ENCODE assay signal across 9 cellular contexts in the genomic region with DNA sequence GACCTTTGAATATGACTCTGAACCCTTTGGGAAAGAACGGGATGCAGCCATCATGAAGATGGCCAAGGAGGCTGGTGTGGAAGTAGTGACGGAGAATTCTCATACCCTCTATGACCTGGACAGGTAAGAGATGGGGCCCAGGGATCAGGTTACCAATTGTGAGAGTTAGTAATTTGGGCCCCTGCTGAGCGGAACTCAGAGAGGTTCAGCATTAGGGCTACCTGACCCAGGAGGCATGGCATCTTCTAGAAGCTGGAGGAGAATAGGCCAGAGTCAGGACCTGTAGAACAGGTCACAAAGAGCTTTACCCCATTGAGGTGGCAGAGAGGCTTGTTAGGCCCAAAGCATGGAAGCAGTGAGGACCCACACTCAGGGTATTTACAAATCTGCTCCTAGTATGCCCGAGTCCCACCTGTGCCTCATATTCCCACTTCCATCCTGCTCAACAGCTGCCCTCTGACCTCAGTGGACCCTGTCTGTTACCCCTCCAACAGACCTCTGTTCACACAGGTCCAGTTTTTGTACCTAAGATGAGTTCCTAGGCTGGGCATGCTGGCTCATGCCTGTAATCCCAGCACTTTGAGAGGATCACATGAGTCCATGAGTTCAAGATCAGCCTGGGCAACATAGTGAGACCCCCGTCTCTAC. TPM values are rescaled to one million over a fixed set of nuclear protein-coding genes. Genes with fewer than 3 reads are reported as not detected.
DNase-seq lines count a peak whose midpoint lies in the region; ATAC-seq and TF ChIP-seq lines count a peak whose summit lies in the region.
"Had no signal": no experiment of that assay in that cellular context is flagged by ENCODE, and none has a peak within 500 bp of the region (broad histone marks: within the 10 kb centered on the region; RNA-seq: fewer than 3 reads in every experiment).

No MANE protein-coding gene starts in this region.

- no peak overlapping the region for H2BK12ac ChIP-seq in H9 (ENCODE audit: insufficient read length, low read depth, low read length)

- H3K23me2 ChIP-seq in H9 (ENCODE audit: insufficient read length, low read depth, low read length, poor library complexity, severe bottlenecking) = no peaks in the 10 kb centered on the region

- no peak overlapping the region for H2AFZ ChIP-seq in H9 (ENCODE audit: low read length)

- no peak overlapping the region for H3K4me2 ChIP-seq in H9 (ENCODE audit: insufficient read depth, insufficient read length, low read length)

- no peak overlapping the region for H2BK5ac ChIP-seq in H9 (ENCODE audit: insufficient read length, low read length)

- peak overlapping the region in 1 of 3 experiments; percentile 20; a peak in 2 of 7 replicates for H3K27ac Mint-ChIP-seq in H9
- H3K27ac Mint-ChIP-seq in activated CD4-positive, alpha-beta T cell treated with anti-CD3 and anti-CD28 coated beads, Interleukin-2, amount 10 ng/mL, durations not matched to agents 24 days and 14 days = no peak overlapping the region

- H3K27ac ChIP-seq in Peyer's patch = peak overlapping the region; percentile 27 to 80 (median 68)
- peak overlapping the region; percentile 49 to 95 (median 87) for H3K27ac ChIP-seq in dorsolateral prefrontal cortex
- peak overlapping the region; percentile 86 for H3K27ac ChIP-seq in muscle layer of duodenum (ENCODE audit: low read length)
- H3K27ac ChIP-seq in substantia nigra (ENCODE audit: low read depth, low read length, poor library complexity, severe bottlenecking) = peak overlapping the region; percentile 58
- H3K27ac ChIP-seq in H9 (ENCODE audit: insufficient read length, low read depth, low read length) = no peak overlapping the region

- H3T11ph ChIP-seq in H9 (ENCODE audit: low read length) = no peak overlapping the region

- H2BK120ac ChIP-seq in H9 (ENCODE audit: low read depth, low read length, poor library complexity, severe bottlenecking) = no peak overlapping the region

- H2AK5ac ChIP-seq in H9 (ENCODE audit: insufficient read length, low read length) = no peak overlapping the region

- H2BK15ac ChIP-seq in H9 (ENCODE audit: low read depth, low read length) = no peak overlapping the region

- H3K56ac ChIP-seq in H9 (ENCODE audit: insufficient read length, low read depth, low read length) = no peak overlapping the region

- no peak for TF ChIP-seq CTCF in Peyer's patch (IDR thresholded peaks at IDR 0.05)
- no peak for TF ChIP-seq CTCF in dorsolateral prefrontal cortex (IDR thresholded peaks at IDR 0.05 in 54 of 56, conservative IDR thresholded peaks at IDR 0.05 in 2 of 56; ENCODE audit: low read depth in 1 of 56, partially characterized antibody in 56 of 56)
- no peak for TF ChIP-seq CTCF in H9 (conservative IDR thresholded peaks at IDR 0.05)

- no peaks in the 10 kb centered on the region for H3K79me1 ChIP-seq in H9 (ENCODE audit: insufficient read depth, low read depth, low read length, poor library complexity, severe bottlenecking)

- H3K18ac ChIP-seq in H9 (ENCODE audit: insufficient read length, low read depth, low read length) = no peak overlapping the region

- peaks cover 8 to 49% (median 48%) of the 10 kb centered on the region in 3 experiments; a peak in 6 of 7 replicates for H3K36me3 Mint-ChIP-seq in H9 (ENCODE audit: insufficient read depth in 1 of 3, low read depth in 3 of 3)
- H3K36me3 Mint-ChIP-seq in activated CD4-positive, alpha-beta T cell treated with anti-CD3 and anti-CD28 coated beads, Interleukin-2, amount 10 ng/mL, durations not matched to agents 24 days and 14 days (ENCODE audit: low read depth) = peaks cover 37% of the 10 kb centered on the region

- H3K9me3 Mint-ChIP-seq in H9 = no peaks in the 10 kb centered on the region
- no peaks in the 10 kb centered on the region for H3K9me3 Mint-ChIP-seq in activated CD4-positive, alpha-beta T cell treated with anti-CD3 and anti-CD28 coated beads, Interleukin-2, amount 10 ng/mL, durations not matched to agents 24 days and 14 days

- no peak overlapping the region for H2BK20ac ChIP-seq in H9 (ENCODE audit: low read depth, low read length, poor library complexity, severe bottlenecking)

- H3K14ac ChIP-seq in H9 (ENCODE audit: insufficient read depth, low read length) = no peak overlapping the region

- H3K27me3 ChIP-seq in Peyer's patch (no peaks in the 10 kb centered on the region), dorsolateral prefrontal cortex (no peaks in the 10 kb centered on the region), muscle layer of duodenum (ENCODE audit: low read depth, low read length) (no peaks in the 10 kb centered on the region), H9 (ENCODE audit: insufficient read depth, low read length) (no peaks in the 10 kb centered on the region)

- WGBS in H9 (ENCODE audit: extremely low coverage, insufficient read length, low lambda C conversion rate) = no CpG with 5 or more reads among the region's 5 CpGs

- H3K4me3 Mint-ChIP-seq in H9 = peak overlapping the region in 1 of 2 experiments; percentile 44; a peak in 2 of 5 replicates
- H3K4me3 Mint-ChIP-seq in activated CD4-positive, alpha-beta T cell treated with anti-CD3 and anti-CD28 coated beads, Interleukin-2, amount 10 ng/mL, durations not matched to agents 24 days and 14 days = no peak overlapping the region

- no peaks in the 10 kb centered on the region; the same call in 1 of the 2 replicates for H3K79me2 ChIP-seq in H9 (ENCODE audit: insufficient read depth, low read length)

- TF ChIP-seq POLR2A in Peyer's patch (IDR thresholded peaks at IDR 0.05) = no peak

- H3K36me3 ChIP-seq in Peyer's patch = peaks cover 0 to 50% (median 0%) of the 10 kb centered on the region in 3 donors
- peaks cover 39 to 42% of the 10 kb centered on the region in 2 donors for H3K36me3 ChIP-seq in muscle layer of duodenum (ENCODE audit: control insufficient read depth in 1 of 2, insufficient read depth in 2 of 2, low read length in 2 of 2)

- peaks cover 21 to 42% of the 10 kb centered on the region in 2 experiments for H3K4me1 Mint-ChIP-seq in H9
- peaks cover under 1% of the 10 kb centered on the region for H3K4me1 Mint-ChIP-seq in activated CD4-positive, alpha-beta T cell treated with anti-CD3 and anti-CD28 coated beads, Interleukin-2, amount 10 ng/mL, durations not matched to agents 24 days and 14 days

- no peak overlapping the region for H4K5ac ChIP-seq in H9 (ENCODE audit: insufficient read length, low read depth, low read length)

- H4K20me1 ChIP-seq in H9 (ENCODE audit: control insufficient read depth, insufficient read depth, insufficient read length) = no peaks in the 10 kb centered on the region

- peaks cover 2 to 58% (median 6%) of the 10 kb centered on the region in 4 donors for H3K4me1 ChIP-seq in Peyer's patch
- H3K4me1 ChIP-seq in muscle layer of duodenum (ENCODE audit: control insufficient read depth in 1 of 2, insufficient read depth in 2 of 2, low read length in 2 of 2) = peaks cover 32 to 72% of the 10 kb centered on the region in 2 donors
- H3K4me1 ChIP-seq in H9 (ENCODE audit: insufficient read depth, low read length) = peaks cover 4% of the 10 kb centered on the region

- intact Hi-C loops in dorsolateral prefrontal cortex (cut with DNase I) = no loop called here
- intact Hi-C loops in activated CD4-positive, alpha-beta T cell treated with anti-CD3 and anti-CD28 coated beads, Interleukin-2, amount 10 ng/mL, durations not matched to agents 24 days and 14 days (cut with micrococcal nuclease) = no loop called here

- no peaks in the 10 kb centered on the region for H3K9me3 ChIP-seq in Peyer's patch
- no peaks in the 10 kb centered on the region for H3K9me3 ChIP-seq in muscle layer of duodenum (ENCODE audit: control insufficient read depth in 1 of 2, low read length in 2 of 2)
- H3K9me3 ChIP-seq in H9 (ENCODE audit: control insufficient read depth, low read depth, low read length) = no peaks in the 10 kb centered on the region

- no peaks in the 10 kb centered on the region for H3K27me3 Mint-ChIP-seq in H9 (ENCODE audit: low read depth)
- H3K27me3 Mint-ChIP-seq in activated CD4-positive, alpha-beta T cell treated with anti-CD3 and anti-CD28 coated beads, Interleukin-2, amount 10 ng/mL, durations not matched to agents 24 days and 14 days = no peaks in the 10 kb centered on the region

- H3K4me3 ChIP-seq in Peyer's patch (no peak overlapping the region), dorsolateral prefrontal cortex (peak overlapping the region in 23 of 59 donors; percentile 1 to 44 (median 23)), muscle layer of duodenum (ENCODE audit: low read depth in 1 of 2, low read length in 2 of 2) (peak overlapping the region in 1 of 2 donors; percentile 14)

- H3K23ac ChIP-seq in H9 (ENCODE audit: insufficient read length, low read depth, low read length) = no peak overlapping the region

- no peak overlapping the region for H3K4ac ChIP-seq in H9 (ENCODE audit: low read depth, low read length)

- DNase-seq in Peyer's patch (no peak), dorsolateral prefrontal cortex (no peak), substantia nigra (lab: John Stamatoyannopoulos, UW) (no peak), H9 (no peak)
- no peak for DNase-seq in activated CD4-positive, alpha-beta T cell treated with anti-CD3 and anti-CD28 coated beads, Interleukin-2, amount 10 ng/mL, durations not matched to agents 24 days and 14 days
- DNase-seq: activated T-cell treated with anti-CD3 and anti-CD28 coated beads, Interleukin-2, amount 50 U/mL, for 1 hour had no signal

- no peak for ATAC-seq in HG02571 (IDR thresholded peaks at IDR 0.05; ENCODE audit: unreplicated experiment)
- no peak for ATAC-seq in activated CD4-positive, CD25-positive, alpha-beta regulatory T cell treated with anti-CD3 and anti-CD28 coated beads, Interleukin-2, amount 50 U/mL, for 24 hours

- H4K8ac ChIP-seq in H9 (replicated peaks; ENCODE audit: insufficient read length, low read depth, low read length) = no peak overlapping the region

- no peak overlapping the region for H4K91ac ChIP-seq in H9 (ENCODE audit: insufficient read length, low read depth, low read length)

- H3K9ac ChIP-seq in H9 (ENCODE audit: extremely low read depth, insufficient read length, low read length) = no peak overlapping the region

RNA-seq across cellular contexts. Expression of a gene that starts 11.6 kb away (rescaled TPM):
- total RNA-seq in Peyer's patch = 10 to 100 TPM; 37.7 to 67.6 (median 66.0) TPM
- 100 to 1,000 TPM in 43 of 120 experiments, 10 to 100 TPM in 77; 65.9 to 159 (median 95.3) TPM for total RNA-seq in dorsolateral prefrontal cortex
- 14.4 and 14.5 TPM in 2 replicates for total RNA-seq in H9 (2021)
- 22.1 and 22.5 TPM in 2 replicates for total RNA-seq in activated CD4-positive, alpha-beta T cell treated with anti-CD3 and anti-CD28 coated beads, Interleukin-2, amount 10 ng/mL, durations not matched to agents 24 days and 14 days

RNA-seq across cellular contexts. Expression of a gene that starts 26.6 kb away (rescaled TPM):
- total RNA-seq in Peyer's patch (10 to 100 TPM in 1 of 4 donors, 1 to 10 TPM in 3; 1.1 to 17.3 (median 3.3) TPM), dorsolateral prefrontal cortex (100 to 1,000 TPM; 164 to 333 (median 223) TPM), H9 (2021) (30.1 and 30.2 TPM in 2 replicates)
- 0.49 and 0.83 TPM in 2 replicates for total RNA-seq in activated CD4-positive, alpha-beta T cell treated with anti-CD3 and anti-CD28 coated beads, Interleukin-2, amount 10 ng/mL, durations not matched to agents 24 days and 14 days

RNA-seq across cellular contexts. Expression of a gene that starts 48.2 kb away (rescaled TPM):
- total RNA-seq in Peyer's patch (1 to 10 TPM in 1 of 4 donors, not detected in 3; 4.9 TPM), dorsolateral prefrontal cortex (1 to 10 TPM in 60 of 120 experiments, under 1 TPM in 23, not detected in 37; 0.59 to 5.0 (median 1.4) TPM), H9 (2021) (2.1 and 2.2 TPM in 2 replicates)
- total RNA-seq in activated CD4-positive, alpha-beta T cell treated with anti-CD3 and anti-CD28 coated beads, Interleukin-2, amount 10 ng/mL, durations not matched to agents 24 days and 14 days = 1.8 and 2.0 TPM in 2 replicates

RNA-seq across cellular contexts. Expression of a gene that starts 53.9 kb away (rescaled TPM):
- total RNA-seq in Peyer's patch = 10 to 100 TPM; 24.8 to 68.8 (median 62.0) TPM
- total RNA-seq in dorsolateral prefrontal cortex = 10 to 100 TPM in 25 of 120 experiments, 1 to 10 TPM in 95; 5.6 to 14.4 (median 8.5) TPM
- total RNA-seq in H9 (2021) = 8.9 and 10.4 TPM in 2 replicates
- 15.3 and 17.4 TPM in 2 replicates for total RNA-seq in activated CD4-positive, alpha-beta T cell treated with anti-CD3 and anti-CD28 coated beads, Interleukin-2, amount 10 ng/mL, durations not matched to agents 24 days and 14 days

RNA-seq across cellular contexts. Expression of a gene that starts 58.8 kb away (rescaled TPM):
- 10 to 100 TPM; 46.2 to 66.8 (median 63.0) TPM for total RNA-seq in Peyer's patch
- 10 to 100 TPM; 26.7 to 59.7 (median 43.8) TPM for total RNA-seq in dorsolateral prefrontal cortex
- 28.6 and 30.8 TPM in 2 replicates for total RNA-seq in H9 (2021)
- total RNA-seq in activated CD4-positive, alpha-beta T cell treated with anti-CD3 and anti-CD28 coated beads, Interleukin-2, amount 10 ng/mL, durations not matched to agents 24 days and 14 days = 31.3 and 34.8 TPM in 2 replicates
